In genomic region chr11:32487270-32487669, GRCh38 we compare ENCODE assay signal across 11 cellular contexts. TPM values are rescaled to one million over a fixed set of nuclear protein-coding genes. Genes with fewer than 3 reads are reported as not detected.
DNase-seq lines count a peak whose midpoint lies in the region; ATAC-seq, FAIRE-seq and TF ChIP-seq lines count a peak whose summit lies in the region.
"Had no signal": no experiment of that assay in that cellular context is flagged by ENCODE, and none has a peak within 500 bp of the region (broad histone marks: within the 10 kb centered on the region; RNA-seq: fewer than 3 reads in every experiment).

No MANE protein-coding gene starts in this region.

- no peaks in the 10 kb centered on the region for H3K79me2 ChIP-seq in astrocyte (ENCODE audit: insufficient read depth, low read length)

- H3K9me3 Mint-ChIP-seq in astrocyte (ENCODE audit: unreplicated experiment), result peaks cover 9% of the 10 kb centered on the region
- H3K9me3 Mint-ChIP-seq in mesothelial cell of epicardium, result peaks cover 5% of the 10 kb centered on the region

- TF ChIP-seq CTCF in HFF-Myc (IDR thresholded peaks at IDR 0.05; ENCODE audit: low read depth, low read length, missing control alignments), result peak; percentile 9
- no peak for TF ChIP-seq CTCF in astrocyte (IDR thresholded peaks at IDR 0.05; ENCODE audit: insufficient read depth, low read depth, low read length)
- TF ChIP-seq CTCF in mesothelial cell of epicardium (IDR thresholded peaks at IDR 0.05; ENCODE audit: unreplicated experiment), result no peak

- ATAC-seq in HG02759 (IDR thresholded peaks at IDR 0.05; ENCODE audit: unreplicated experiment) (no peak), GM21528 (IDR thresholded peaks at IDR 0.05; ENCODE audit: low FRiP score, unreplicated experiment) (no peak)
- ATAC-seq: naive thymus-derived CD4-positive, alpha-beta T cell had no signal

- no peak overlapping the region for H3K9ac ChIP-seq in astrocyte (ENCODE audit: low read length)

- DNase-seq in EL (peak; percentile 4), HFF-Myc (ENCODE audit: extremely low read depth, low read depth) (no peak), astrocyte (ENCODE audit: low read depth) (no peak), mesothelial cell of epicardium (ENCODE audit: low spot score in 2 of 2, unreplicated experiment in 2 of 2) (no peak), NCI-H345 (lab: John Stamatoyannopoulos, UW) (no peak)
- no peak for DNase-seq in stimulated activated CD8-positive, alpha-beta memory T cell treated with anti-CD3 and anti-CD28 coated beads, Interleukin-4, amount 100 ng/mL, for 48 hours
- DNase-seq: activated CD8-positive, alpha-beta memory T cell treated with anti-CD3 and anti-CD28 coated beads for 24 hours; naive thymus-derived CD4-positive, alpha-beta T cell; NCI-H2227 treated with DMSO at 0.1 percent for 48 hours had no signal

- H3K27ac Mint-ChIP-seq in astrocyte (ENCODE audit: unreplicated experiment) (peak overlapping the region; percentile 71), mesothelial cell of epicardium (peak overlapping the region; percentile 26)

- H3K27ac ChIP-seq in astrocyte (ENCODE audit: low read depth, low read length), result no peak overlapping the region

- H3K4me3 Mint-ChIP-seq in astrocyte (ENCODE audit: unreplicated experiment), result no peak overlapping the region
- no peak overlapping the region for H3K4me3 Mint-ChIP-seq in mesothelial cell of epicardium
- H3K4me3 Mint-ChIP-seq: naive thymus-derived CD4-positive, alpha-beta T cell had no signal

- H3K4me1 Mint-ChIP-seq in astrocyte (ENCODE audit: low read depth, unreplicated experiment), result no peaks in the 10 kb centered on the region
- peaks cover 26% of the 10 kb centered on the region for H3K4me1 Mint-ChIP-seq in mesothelial cell of epicardium
- H3K4me1 Mint-ChIP-seq: naive thymus-derived CD4-positive, alpha-beta T cell had no signal

- no peaks in the 10 kb centered on the region for H3K27me3 ChIP-seq in astrocyte (ENCODE audit: insufficient read depth, low read length)

- no peaks in the 10 kb centered on the region for H3K36me3 ChIP-seq in astrocyte (ENCODE audit: insufficient read depth, low read length)

- peaks cover 11% of the 10 kb centered on the region for H3K27me3 Mint-ChIP-seq in astrocyte (ENCODE audit: low read depth, unreplicated experiment)
- no peaks in the 10 kb centered on the region for H3K27me3 Mint-ChIP-seq in mesothelial cell of epicardium (ENCODE audit: low read depth)

- H3K4me3 ChIP-seq in HFF-Myc (replicated peaks; ENCODE audit: low read depth, low read length) (no peak overlapping the region), astrocyte (ENCODE audit: insufficient read depth, low read depth, low read length) (no peak overlapping the region)

- H2AFZ ChIP-seq in astrocyte (ENCODE audit: low read depth, low read length), result no peak overlapping the region

- H3K4me2 ChIP-seq in astrocyte (ENCODE audit: low read length), result no peak overlapping the region

- no peaks in the 10 kb centered on the region for H3K9me3 ChIP-seq in astrocyte (ENCODE audit: insufficient read depth, low read depth, low read length)

- H3K36me3 Mint-ChIP-seq in astrocyte (ENCODE audit: low read depth, unreplicated experiment), result no peaks in the 10 kb centered on the region
- H3K36me3 Mint-ChIP-seq in mesothelial cell of epicardium, result no peaks in the 10 kb centered on the region
- H3K36me3 Mint-ChIP-seq: naive thymus-derived CD4-positive, alpha-beta T cell had no signal

- no peak for FAIRE-seq in astrocyte (lab: Jason Lieb, UNC)

- no peaks in the 10 kb centered on the region for H4K20me1 ChIP-seq in astrocyte (ENCODE audit: insufficient read depth, low read length)

- H3K4me1 ChIP-seq in astrocyte (ENCODE audit: insufficient read depth, low read length), result no peaks in the 10 kb centered on the region

RNA-seq across cellular contexts. Expression of gene WT1, which starts 51.9 kb away (rescaled TPM):
- total RNA-seq in astrocyte (0.45 and 1.4 TPM in 2 replicates), mesothelial cell of epicardium (122 to 131 TPM (median 125 TPM) in 3 replicates)
- total RNA-seq: naive thymus-derived CD4-positive, alpha-beta T cell had no signal

Comparison
In these comparisons a context has a peak if more than half of its experiments do, and no peak if none do; other contexts are left out.
1. RNA of gene WT1, which starts 51.9 kb away (total RNA-seq): 122 to 131 TPM in mesothelial cell of epicardium; 0.45 to 1.4 TPM in astrocyte; every median in the first group is over 10 times any median in the second.